In genomic region chr12:80690090-80690489, GRCh38 we compare ENCODE assay signal across 3 cellular contexts.
TF ChIP-seq lines count a peak whose summit lies in the region.

No MANE protein-coding gene starts in this region.

TF ChIP-seq in liver, 16 proteins besides CTCF, POLR2A, EP300 and RAD21:
- peak; percentile 71 to 80 for TF ChIP-seq HNF4A (conservative IDR thresholded peaks at IDR 0.05)
- peak in 1 of 2 donors; percentile 30 for TF ChIP-seq RXRA (IDR thresholded peaks at IDR 0.05)
- TF ChIP-seq, protein P1, sequence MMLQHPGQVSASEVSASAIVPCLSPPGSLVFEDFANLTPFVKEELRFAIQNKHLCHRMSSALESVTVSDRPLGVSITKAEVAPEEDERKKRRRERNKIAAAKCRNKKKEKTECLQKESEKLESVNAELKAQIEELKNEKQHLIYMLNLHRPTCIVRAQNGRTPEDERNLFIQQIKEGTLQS (IDR thresholded peaks at IDR 0.05) = no peak
- peak; percentile 39 for TF ChIP-seq SP1 (IDR thresholded peaks at IDR 0.05)
- TF ChIP-seq JUND (IDR thresholded peaks at IDR 0.05) = peak in 1 of 2 donors; percentile 14
- TF ChIP-seq EGR1 (IDR thresholded peaks at IDR 0.05; ENCODE audit: low read depth in 2 of 2) = no peak
- TF ChIP-seq HNF4G (IDR thresholded peaks at IDR 0.05) = peak; percentile 26
- TF ChIP-seq FOXA1 (IDR thresholded peaks at IDR 0.05) = no peak

TF ChIP-seq in HepG2, 621 proteins besides CTCF, POLR2A, EP300 and RAD21 (continues in another document):
- TF ChIP-seq, protein P2, sequence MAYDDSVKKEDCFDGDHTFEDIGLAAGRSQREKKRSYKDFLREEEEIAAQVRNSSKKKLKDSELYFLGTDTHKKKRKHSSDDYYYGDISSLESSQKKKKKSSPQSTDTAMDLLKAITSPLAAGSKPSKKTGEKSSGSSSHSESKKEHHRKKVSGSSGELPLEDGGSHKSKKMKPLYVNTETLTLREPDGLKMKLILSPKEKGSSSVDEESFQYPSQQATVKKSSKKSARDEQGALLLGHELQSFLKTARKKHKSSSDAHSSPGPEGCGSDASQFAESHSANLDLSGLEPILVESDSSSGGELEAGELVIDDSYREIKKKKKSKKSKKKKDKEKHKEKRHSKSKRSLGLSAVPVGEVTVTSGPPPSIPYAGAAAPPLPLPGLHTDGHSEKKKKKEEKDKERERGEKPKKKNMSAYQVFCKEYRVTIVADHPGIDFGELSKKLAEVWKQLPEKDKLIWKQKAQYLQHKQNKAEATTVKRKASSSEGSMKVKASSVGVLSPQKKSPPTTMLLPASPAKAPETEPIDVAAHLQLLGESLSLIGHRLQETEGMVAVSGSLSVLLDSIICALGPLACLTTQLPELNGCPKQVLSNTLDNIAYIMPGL (CRISPR knock-in tag; IDR thresholded peaks at IDR 0.05; ENCODE audit: borderline replicate concordance in 1 of 2, low read depth in 1 of 2) = no peak
- TF ChIP-seq ZNF317 (CRISPR knock-in tag; IDR thresholded peaks at IDR 0.05) = no peak
- no peak for TF ChIP-seq SMAD3 (CRISPR knock-in tag; IDR thresholded peaks at IDR 0.05)
- no peak for TF ChIP-seq ZNF484 (CRISPR knock-in tag; IDR thresholded peaks at IDR 0.05; ENCODE audit: borderline replicate concordance, low read depth)
- TF ChIP-seq ZNF780A (CRISPR knock-in tag; IDR thresholded peaks at IDR 0.05) = no peak
- TF ChIP-seq PRPF4 (IDR thresholded peaks at IDR 0.05; ENCODE audit: low read depth, low read length, poor library complexity, severe bottlenecking) = no peak
- no peak for TF ChIP-seq MLLT10 (CRISPR knock-in tag; IDR thresholded peaks at IDR 0.05)
- TF ChIP-seq IKZF1 (IDR thresholded peaks at IDR 0.05) = no peak
- TF ChIP-seq ZNF143 (CRISPR knock-in tag; IDR thresholded peaks at IDR 0.05) = no peak
- TF ChIP-seq BHLHE40 (IDR thresholded peaks at IDR 0.05; ENCODE audit: low read length) = no peak
- no peak for TF ChIP-seq GABPB1 (CRISPR knock-in tag; IDR thresholded peaks at IDR 0.05)
- no peak for TF ChIP-seq ZNF407 (CRISPR knock-in tag; IDR thresholded peaks at IDR 0.05; ENCODE audit: not compliant biosample characterization)
- TF ChIP-seq KDM2A (CRISPR knock-in tag; IDR thresholded peaks at IDR 0.05; ENCODE audit: borderline replicate concordance, low read depth) = no peak
- no peak for TF ChIP-seq SNRNP70 (IDR thresholded peaks at IDR 0.05; ENCODE audit: low read depth, low read length)
- TF ChIP-seq ZNF282 (IDR thresholded peaks at IDR 0.05; ENCODE audit: partially characterized antibody) = no peak
- no peak for TF ChIP-seq NFRKB (IDR thresholded peaks at IDR 0.05)
- no peak for TF ChIP-seq ZNF816 (CRISPR knock-in tag; IDR thresholded peaks at IDR 0.05; ENCODE audit: borderline replicate concordance)
- TF ChIP-seq BRD4 (CRISPR knock-in tag; IDR thresholded peaks at IDR 0.05) = no peak
- no peak for TF ChIP-seq ZNF792 (CRISPR knock-in tag; IDR thresholded peaks at IDR 0.05)

TF ChIP-seq in endothelial cell of umbilical vein, 7 proteins besides CTCF, POLR2A, EP300 and RAD21:
- no peak for TF ChIP-seq MAX (IDR thresholded peaks at IDR 0.05; ENCODE audit: insufficient read depth, insufficient read length)
- no peak for TF ChIP-seq FOS (IDR thresholded peaks at IDR 0.05; ENCODE audit: borderline replicate concordance, insufficient read depth, low read length)
- no peak for TF ChIP-seq GATA2 (IDR thresholded peaks at IDR 0.05; ENCODE audit: insufficient read depth, insufficient read length, low read depth, low read length)
- TF ChIP-seq EZH2 (IDR thresholded peaks at IDR 0.05; ENCODE audit: borderline replicate concordance, low read depth, low read length, severe bottlenecking) = no peak
- TF ChIP-seq MYC (IDR thresholded peaks at IDR 0.05; ENCODE audit: low read depth, low read length) = no peak
- TF ChIP-seq POLR2AphosphoS5 (IDR thresholded peaks at IDR 0.05; ENCODE audit: insufficient read depth, low read depth, low read length) = no peak
- TF ChIP-seq JUN (IDR thresholded peaks at IDR 0.05; ENCODE audit: borderline replicate concordance, insufficient read depth, insufficient read length, low read depth) = no peak
